9 cellular contexts compared by ENCODE assay signal in genomic region chr7:27640914-27641570, GRCh38. TPM values are rescaled to one million over a fixed set of nuclear protein-coding genes. Genes with fewer than 3 reads are reported as not detected.
A peak's percentile ranks its signal among the peaks of the same experiment; 100 is the strongest.
DNase-seq lines count a peak whose midpoint lies in the region; ATAC-seq and TF ChIP-seq lines count a peak whose summit lies in the region.
"Had no signal": no experiment of that assay in that cellular context is flagged by ENCODE, and none has a peak within 500 bp of the region (broad histone marks: within the 10 kb centered on the region; RNA-seq: fewer than 3 reads in every experiment).

No MANE protein-coding gene starts in this region.

- no peaks in the 10 kb centered on the region for H3K9me3 Mint-ChIP-seq in activated naive CD4-positive, alpha-beta T cell treated with anti-CD3 and anti-CD28 coated beads, Interleukin-2, amount 50 U/mL, for 72 hours

- H3K36me3 ChIP-seq in ascending aorta = no peaks in the 10 kb centered on the region
- no peaks in the 10 kb centered on the region for H3K36me3 ChIP-seq in tibial artery
- no peaks in the 10 kb centered on the region for H3K36me3 ChIP-seq in testis (ENCODE audit: low read depth, missing control alignments)

- TF ChIP-seq CTCF in ascending aorta (IDR thresholded peaks at IDR 0.05) = no peak
- TF ChIP-seq CTCF in tibial artery (IDR thresholded peaks at IDR 0.05) = no peak
- TF ChIP-seq CTCF in testis (IDR thresholded peaks at IDR 0.05) = no peak

- DNase-seq in DMS79 treated with DMSO at 0.1 percent for 48 hours (lab: John Stamatoyannopoulos, UW) (peak; percentile 29), DMS79 (lab: John Stamatoyannopoulos, UW) (no peak), ascending aorta (ENCODE audit: low spot score in 2 of 2) (no peak), iris pigment epithelial cell (ENCODE audit: low read depth) (peak; percentile 92), tibial artery (no peak), testis (no peak)
- no peak for DNase-seq in activated naive CD4-positive, alpha-beta T cell treated with anti-CD3 and anti-CD28 coated beads, Interleukin-2, amount 50 U/mL, for 72 hours (ENCODE audit: low spot score in 2 of 2)
- DNase-seq: retina had no signal

- H3K4me1 ChIP-seq in ascending aorta (peaks cover 0 to 6% of the 10 kb centered on the region in 2 donors), tibial artery (peaks cover 0 to 26% (median 10%) of the 10 kb centered on the region in 4 donors), testis (no peaks in the 10 kb centered on the region)

- H3K4me3 ChIP-seq in ascending aorta = no peak overlapping the region
- no peak overlapping the region for H3K4me3 ChIP-seq in tibial artery
- H3K4me3 ChIP-seq in testis = no peak overlapping the region

- intact Hi-C loops in ascending aorta (cut with DNase I) (no loop called here), tibial artery (cut with DNase I; ENCODE audit: low total_unique reads) (no loop called here), testis (cut with DNase I; ENCODE audit: low total_unique reads) (no loop called here)

- WGBS in testis, 2 donors = 43 to 52% methylated on average over 5 of the region's 5 CpGs

- no peaks in the 10 kb centered on the region for H3K27me3 ChIP-seq in ascending aorta
- no peaks in the 10 kb centered on the region for H3K27me3 ChIP-seq in tibial artery
- H3K27me3 ChIP-seq in testis = no peaks in the 10 kb centered on the region

- peaks cover 0 to 16% of the 10 kb centered on the region in 2 donors for H3K36me3 Mint-ChIP-seq in activated naive CD4-positive, alpha-beta T cell treated with anti-CD3 and anti-CD28 coated beads, Interleukin-2, amount 50 U/mL, for 72 hours

- no peak for TF ChIP-seq POLR2A in testis (IDR thresholded peaks at IDR 0.05)

- no peak for ATAC-seq in GM21367 (IDR thresholded peaks at IDR 0.05; ENCODE audit: unreplicated experiment)
- no peak for ATAC-seq in activated naive CD4-positive, alpha-beta T cell treated with anti-CD3 and anti-CD28 coated beads, Interleukin-2, amount 50 U/mL, for 72 hours

- no peak overlapping the region for H3K27ac Mint-ChIP-seq in activated naive CD4-positive, alpha-beta T cell treated with anti-CD3 and anti-CD28 coated beads, Interleukin-2, amount 50 U/mL, for 72 hours

- H3K27ac ChIP-seq in ascending aorta (peak overlapping the region; percentile 33 to 34), tibial artery (peak overlapping the region; percentile 19 to 39), testis (no peak overlapping the region)

- H3K9me3 ChIP-seq in ascending aorta (no peaks in the 10 kb centered on the region), tibial artery (no peaks in the 10 kb centered on the region), testis (no peaks in the 10 kb centered on the region)

RNA-seq across cellular contexts. Expression of gene HIBADH, which starts 21.6 kb away (rescaled TPM):
- 10.6 TPM for total RNA-seq in ascending aorta
- total RNA-seq in activated naive CD4-positive, alpha-beta T cell treated with anti-CD3 and anti-CD28 coated beads, Interleukin-2, amount 50 U/mL, for 72 hours = 10 to 100 TPM; 15.8 to 18.4 TPM
- total RNA-seq in testis = 10 to 100 TPM; 69.9 to 77.4 TPM
- polyA plus RNA-seq in testis (ENCODE audit: insufficient read depth, low read depth, low replicate concordance) = 49.8 TPM

Comparison
In these comparisons a context has a peak if more than half of its experiments do, and no peak if none do; other contexts are left out.
1. DNase-seq: peak in DMS79 treated with DMSO at 0.1 percent for 48 hours (single experiment) and iris pigment epithelial cell (single experiment); none in DMS79 (single experiment), ascending aorta (0 of 2), tibial artery (0 of 2), activated naive CD4-positive, alpha-beta T cell treated with anti-CD3 and anti-CD28 coated beads, Interleukin-2, amount 50 U/mL, for 72 hours (0 of 2) and testis (single experiment).
2. H3K27ac ChIP-seq: peak in ascending aorta (2 of 2) and tibial artery (2 of 2); none in testis (0 of 2).